Comparison of ENCODE assay signal across 16 cellular contexts in the genomic region with DNA sequence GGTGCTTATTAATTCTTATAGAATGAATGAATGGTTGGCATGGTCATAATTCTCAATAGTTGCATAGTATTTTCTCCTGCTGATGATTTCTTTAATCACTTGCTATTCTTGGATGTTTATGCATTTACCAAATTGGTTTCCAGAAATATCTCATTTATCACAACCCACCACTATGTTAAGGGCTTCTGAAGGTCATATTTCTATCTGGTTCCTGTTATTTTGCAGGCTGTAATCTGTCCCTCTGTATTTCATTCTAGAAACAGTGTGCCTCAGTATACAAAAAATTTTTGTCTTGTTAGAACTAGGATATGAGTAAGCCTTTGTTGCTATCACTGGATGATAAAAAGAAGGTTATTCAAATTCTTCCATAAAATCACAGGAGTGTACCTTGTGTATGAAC. TPM values are rescaled to one million over a fixed set of nuclear protein-coding genes. Genes with fewer than 3 reads are reported as not detected.
"Had no signal": no experiment of that assay in that cellular context is flagged by ENCODE, and none has a peak within 500 bp of the region (broad histone marks: within the 10 kb centered on the region; RNA-seq: fewer than 3 reads in every experiment).

No MANE protein-coding gene starts in this region.

- H3K27me3 ChIP-seq: ovary, sigmoid colon, thyroid gland had no signal

- H3K4me1 Mint-ChIP-seq: activated CD4-positive, alpha-beta T cell treated with anti-CD3 and anti-CD28 coated beads, Interleukin-2, amount 10 ng/mL, durations not matched to agents 7 days and 5 days; neural crest cell; stimulated activated effector memory CD8-positive, alpha-beta T cell treated with anti-CD3 and anti-CD28 coated beads, Interleukin-12 subunit alpha, Interleukin-12 subunit beta, amount 100 ng/mL, for 72 hours had no signal

- H3K36me3 ChIP-seq: ovary, sigmoid colon, thyroid gland had no signal

- H3K9me3 ChIP-seq: ovary, thyroid gland had no signal

- ATAC-seq: activated naive CD4-positive, alpha-beta T cell treated with anti-CD3 and anti-CD28 coated beads, Interleukin-2, amount 50 U/mL, for 72 hours; activated T-cell treated with anti-CD3 and anti-CD28 coated beads, Interleukin-2, amount 50 U/mL, for 72 hours; stimulated activated effector memory CD8-positive, alpha-beta T cell treated with anti-CD3 and anti-CD28 coated beads, Interleukin-12 subunit alpha, Interleukin-12 subunit beta, amount 100 ng/mL, for 72 hours had no signal

- H3K4me3 ChIP-seq: ovary, sigmoid colon, thyroid gland had no signal

- H3K36me3 Mint-ChIP-seq: stimulated activated effector memory CD8-positive, alpha-beta T cell treated with anti-CD3 and anti-CD28 coated beads, Interleukin-12 subunit alpha, Interleukin-12 subunit beta, amount 100 ng/mL, for 72 hours had no signal

- H3K4me3 Mint-ChIP-seq: activated CD4-positive, alpha-beta T cell treated with anti-CD3 and anti-CD28 coated beads, Interleukin-2, amount 10 ng/mL, durations not matched to agents 7 days and 5 days; activated T-cell treated with anti-CD3 and anti-CD28 coated beads, Interleukin-2, amount 50 U/mL, for 72 hours; mesothelial cell of epicardium; neural crest cell; stimulated activated effector memory CD8-positive, alpha-beta T cell treated with anti-CD3 and anti-CD28 coated beads, Interleukin-12 subunit alpha, Interleukin-12 subunit beta, amount 100 ng/mL, for 72 hours; T-helper 2 cell treated with Interferon-gamma antibody and Interleukin-4, amounts not matched to agents 5 μg/mL and 100 μg/mL, for 36 hours had no signal

- H3K27ac Mint-ChIP-seq: activated CD4-positive, alpha-beta T cell treated with anti-CD3 and anti-CD28 coated beads, Interleukin-2, amount 10 ng/mL, durations not matched to agents 7 days and 5 days; activated naive CD4-positive, alpha-beta T cell treated with anti-CD3 and anti-CD28 coated beads, Interleukin-2, amount 50 U/mL, for 72 hours; activated T-cell treated with anti-CD3 and anti-CD28 coated beads, Interleukin-2, amount 50 U/mL, for 72 hours; mesothelial cell of epicardium; stimulated activated effector memory CD8-positive, alpha-beta T cell treated with anti-CD3 and anti-CD28 coated beads, Interleukin-12 subunit alpha, Interleukin-12 subunit beta, amount 100 ng/mL, for 72 hours; T-helper 2 cell treated with Interferon-gamma antibody and Interleukin-4, amounts not matched to agents 5 μg/mL and 100 μg/mL, for 36 hours had no signal

- H3K27ac ChIP-seq: ovary, thyroid gland had no signal

- DNase-seq: activated CD4-positive, alpha-beta T cell treated with anti-CD3 and anti-CD28 coated beads, Interleukin-2, amount 10 ng/mL, durations not matched to agents 7 days and 5 days; activated CD8-positive, alpha-beta memory T cell treated with anti-CD3 and anti-CD28 coated beads, Interleukin-2, amount 50 U/mL, for 48 hours; activated gamma-delta T cell; activated T-cell treated with anti-CD3 and anti-CD28 coated beads, Interleukin-2, amount 50 U/mL, for 72 hours; central memory CD4-positive, alpha-beta T cell; cortex of kidney; effector memory CD4-positive, alpha-beta T cell; hypothalamus; ovary; sigmoid colon; thyroid gland had no signal

RNA-seq across cellular contexts. Expression of a gene that starts 6.1 kb away (rescaled TPM):
- total RNA-seq: activated CD4-positive, alpha-beta T cell treated with anti-CD3 and anti-CD28 coated beads, Interleukin-2, amount 10 ng/mL, durations not matched to agents 7 days and 5 days; activated naive CD4-positive, alpha-beta T cell treated with anti-CD3 and anti-CD28 coated beads, Interleukin-2, amount 50 U/mL, for 72 hours; activated T-cell treated with anti-CD3 and anti-CD28 coated beads, Interleukin-2, amount 50 U/mL, for 72 hours had no signal
